23 cellular contexts compared by ENCODE assay signal in genomic region chr9:112261133-112261532, GRCh38.
"Had no signal": no experiment of that assay in that cellular context is flagged by ENCODE, and none has a peak within 500 bp of the region (broad histone marks: within the 10 kb centered on the region; RNA-seq: fewer than 3 reads in every experiment).

No MANE protein-coding gene starts in this region.

- H3K27ac Mint-ChIP-seq: IgD-negative memory B cell had no signal

- DNase-seq: Kasumi-1, MM.1S, NCI-H1092 treated with DMSO at 0.1 percent for 48 hours, NCI-H1436, NCI-H1694, NCI-H187 treated with DMSO at 0.1 percent for 48 hours, NCI-H2029 treated with DMSO at 0.1 percent for 48 hours, NCI-H2107, NCI-H345, NCI-H446 treated with DMSO at 0.1 percent for 48 hours, NCI-H510A treated with DMSO at 0.1 percent for 48 hours, NCI-H526, NCI-H82, OCI-M1, PC-9, Peyer's patch, SHP77 treated with DMSO at 0.1 percent for 48 hours, SJCRH30 had no signal

- ATAC-seq: HepG2, K562, Right ventricle myocardium inferior, SK-N-SH treated with all-trans-retinoic acid at 6 μM for 48 hours had no signal

- H3K9me3 Mint-ChIP-seq: IgD-negative memory B cell had no signal

- H3K9me3 ChIP-seq: Peyer's patch, SJCRH30 had no signal

- H3K4me3 Mint-ChIP-seq: IgD-negative memory B cell had no signal

- H3K27me3 Mint-ChIP-seq: IgD-negative memory B cell had no signal
